ENCODE assay signal across 36 cellular contexts in the genomic region with DNA sequence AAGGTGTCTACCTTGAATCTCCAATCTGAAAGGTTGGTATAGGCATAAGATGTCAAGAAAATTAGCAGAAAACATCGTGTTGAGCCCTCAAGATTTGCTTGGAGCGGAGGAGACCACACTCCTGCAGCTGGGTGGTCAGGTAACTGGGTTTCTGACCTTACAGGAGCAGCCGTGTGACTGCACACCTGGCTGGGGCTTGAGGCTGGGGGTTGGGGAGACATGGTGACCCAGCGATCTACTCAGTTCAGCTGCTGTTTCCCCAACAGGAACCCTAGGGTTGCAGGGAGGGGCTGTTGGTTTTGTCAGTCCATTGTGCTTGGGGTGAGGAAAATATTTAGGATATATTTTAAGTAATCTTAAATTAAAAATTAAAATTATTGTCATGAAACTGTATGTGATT.
"Had no signal": no experiment of that assay in that cellular context is flagged by ENCODE, and none has a peak within 500 bp of the region (broad histone marks: within the 10 kb centered on the region; RNA-seq: fewer than 3 reads in every experiment).

No MANE protein-coding gene starts in this region.

- DNase-seq: activated B cell treated with CpG ODN at 0.5 μM for 24 hours; activated CD4-positive, alpha-beta memory T cell treated with anti-CD3 and anti-CD28 coated beads for 36 hours; activated CD4-positive, alpha-beta T cell treated with anti-CD3 and anti-CD28 coated beads for 4 hours; activated CD4-positive, alpha-beta T cell treated with anti-CD3 and anti-CD28 coated beads, Interleukin-2, amount 50 U/mL, for 1 hour; activated CD4-positive, alpha-beta T cell treated with anti-CD3 and anti-CD28 coated beads, Interleukin-2, amount 50 U/mL, for 4 hours; activated CD4-positive, CD25-positive, alpha-beta regulatory T cell treated with anti-CD3 and anti-CD28 coated beads, Interleukin-2, amount 50 U/mL, for 72 hours; activated CD8-positive, alpha-beta memory T cell treated with anti-CD3 and anti-CD28 coated beads, Interleukin-2, amount 50 U/mL, for 4 hours; activated CD8-positive, alpha-beta T cell treated with anti-CD3 and anti-CD28 coated beads for 36 hours; activated gamma-delta T cell; activated naive CD4-positive, alpha-beta T cell treated with anti-CD3 and anti-CD28 coated beads, Interleukin-2, amount 10 ng/mL, durations not matched to agents 7 days and 5 days; activated naive CD4-positive, alpha-beta T cell treated with Interleukin-2 at 50 U/mL for 16 hours; activated naive CD8-positive, alpha-beta T cell treated with anti-CD3 and anti-CD28 coated beads, Interleukin-2, amount 10 ng/mL, durations not matched to agents 7 days and 5 days; activated naive CD8-positive, alpha-beta T cell treated with anti-CD3 and anti-CD28 coated beads, Interleukin-2, amount 50 U/mL, for 24 hours; activated T-cell treated with anti-CD3 and anti-CD28 coated beads for 4 hours; activated T-cell treated with anti-CD3 and anti-CD28 coated beads, Interleukin-2, amount 50 U/mL, for 1 hour; activated T-cell treated with anti-CD3 and anti-CD28 coated beads, Interleukin-2, amount 50 U/mL, for 4 hours; activated T-cell treated with anti-CD3 and anti-CD28 coated beads, Interleukin-2, amount 50 U/mL, for 72 hours; amygdala; aorta; body of pancreas; brain microvascular endothelial cell; central memory CD4-positive, alpha-beta T cell; T-helper 1 cell; T-helper 2 cell; T-helper 9 cell had no signal

- H3K9me3 Mint-ChIP-seq: activated B cell treated with CpG ODN at 0.5 μM for 24 hours; activated CD4-positive, alpha-beta memory T cell treated with anti-CD3 and anti-CD28 coated beads for 36 hours; activated CD4-positive, alpha-beta T cell treated with anti-CD3 and anti-CD28 coated beads, Interleukin-2, amount 10 ng/mL, durations not matched to agents 24 days and 14 days; activated CD8-positive, alpha-beta T cell treated with anti-CD3 and anti-CD28 coated beads for 36 hours; activated naive CD4-positive, alpha-beta T cell treated with anti-CD3 and anti-CD28 coated beads, Interleukin-2, amount 10 ng/mL, durations not matched to agents 7 days and 5 days; activated naive CD4-positive, alpha-beta T cell treated with anti-CD3 and anti-CD28 coated beads, Interleukin-2, amount 50 U/mL, for 24 hours; activated naive CD8-positive, alpha-beta T cell treated with anti-CD3 and anti-CD28 coated beads, Interleukin-2, amount 50 U/mL, for 24 hours; activated T-cell treated with anti-CD3 and anti-CD28 coated beads, Interleukin-2, amount 50 U/mL, for 4 hours; activated T-cell treated with anti-CD3 and anti-CD28 coated beads, Interleukin-2, amount 50 U/mL, for 72 hours; activated T-helper 1 cell treated with anti-CD3 and anti-CD28 coated beads, Interleukin-12 subunit alpha, Interleukin-12 subunit beta, Interleukin-2, Interleukin-4 antibody, amounts not matched to agents 30 ng/mL and 10 ng/mL and 1 ng/mL, durations not matched to agents 14 hours and 24 hours and 36 hours; activated T-helper 17 cell treated with anti-CD3 and anti-CD28 coated beads, Interleukin-2, amount 50 U/mL, for 72 hours; T-helper 1 cell treated with Interleukin-12 subunit alpha and Interleukin-12 subunit beta and Interleukin-4 antibody, amounts not matched to agents 30 μg/mL and 1 μg/mL, for 36 hours; T-helper 2 cell treated with Interferon-gamma antibody and Interleukin-4, amounts not matched to agents 5 μg/mL and 100 μg/mL, for 36 hours had no signal

- H3K4me1 ChIP-seq: body of pancreas, breast epithelium had no signal

- H3K27me3 ChIP-seq: body of pancreas, brain microvascular endothelial cell, breast epithelium had no signal

- H3K27ac ChIP-seq: body of pancreas, brain microvascular endothelial cell, breast epithelium, VCaP had no signal

- H3K4me1 Mint-ChIP-seq: activated B cell treated with CpG ODN at 0.5 μM for 24 hours; activated CD4-positive, alpha-beta T cell treated with anti-CD3 and anti-CD28 coated beads, Interleukin-2, amount 10 ng/mL, durations not matched to agents 24 days and 14 days; activated naive CD4-positive, alpha-beta T cell treated with anti-CD3 and anti-CD28 coated beads, Interleukin-2, amount 50 U/mL, for 24 hours; activated naive CD8-positive, alpha-beta T cell treated with anti-CD3 and anti-CD28 coated beads, Interleukin-2, amount 50 U/mL, for 24 hours had no signal

- H3K9me3 ChIP-seq: body of pancreas, breast epithelium had no signal

- ATAC-seq: activated CD8-positive, alpha-beta T cell treated with anti-CD3 and anti-CD28 coated beads for 36 hours; activated naive CD8-positive, alpha-beta T cell treated with anti-CD3 and anti-CD28 coated beads, Interleukin-2, amount 50 U/mL, for 24 hours; activated T-cell treated with anti-CD3 and anti-CD28 coated beads, Interleukin-2, amount 50 U/mL, for 4 hours; activated T-cell treated with anti-CD3 and anti-CD28 coated beads, Interleukin-2, amount 50 U/mL, for 72 hours; activated T-helper 17 cell treated with anti-CD3 and anti-CD28 coated beads, Interleukin-2, amount 50 U/mL, for 72 hours; body of pancreas had no signal

- H3K36me3 Mint-ChIP-seq: activated CD4-positive, alpha-beta memory T cell treated with anti-CD3 and anti-CD28 coated beads for 36 hours; activated naive CD4-positive, alpha-beta T cell treated with anti-CD3 and anti-CD28 coated beads, Interleukin-2, amount 10 ng/mL, durations not matched to agents 7 days and 5 days; activated naive CD4-positive, alpha-beta T cell treated with anti-CD3 and anti-CD28 coated beads, Interleukin-2, amount 50 U/mL, for 24 hours had no signal

- FAIRE-seq: astrocyte, TTC549 had no signal

- H3K36me3 ChIP-seq: brain microvascular endothelial cell, breast epithelium had no signal

- H3K27ac Mint-ChIP-seq: activated B cell treated with CpG ODN at 0.5 μM for 24 hours; activated CD4-positive, alpha-beta memory T cell treated with anti-CD3 and anti-CD28 coated beads for 36 hours; activated CD4-positive, alpha-beta T cell treated with anti-CD3 and anti-CD28 coated beads, Interleukin-2, amount 10 ng/mL, durations not matched to agents 24 days and 14 days; activated CD8-positive, alpha-beta T cell treated with anti-CD3 and anti-CD28 coated beads for 36 hours; activated naive CD4-positive, alpha-beta T cell treated with anti-CD3 and anti-CD28 coated beads, Interleukin-2, amount 10 ng/mL, durations not matched to agents 7 days and 5 days; activated naive CD8-positive, alpha-beta T cell; activated naive CD8-positive, alpha-beta T cell treated with anti-CD3 and anti-CD28 coated beads, Interleukin-2, amount 10 ng/mL, durations not matched to agents 7 days and 5 days; activated naive CD8-positive, alpha-beta T cell treated with anti-CD3 and anti-CD28 coated beads, Interleukin-2, amount 50 U/mL, for 24 hours; activated T-cell treated with anti-CD3 and anti-CD28 coated beads, Interleukin-2, amount 50 U/mL, for 72 hours; activated T-helper 1 cell treated with anti-CD3 and anti-CD28 coated beads, Interleukin-12 subunit alpha, Interleukin-12 subunit beta, Interleukin-2, Interleukin-4 antibody, amounts not matched to agents 30 ng/mL and 10 ng/mL and 1 ng/mL, durations not matched to agents 14 hours and 24 hours and 36 hours; activated T-helper 17 cell treated with anti-CD3 and anti-CD28 coated beads, Interleukin-2, amount 50 U/mL, for 72 hours; T-helper 1 cell treated with Interleukin-12 subunit alpha and Interleukin-12 subunit beta and Interleukin-4 antibody, amounts not matched to agents 30 μg/mL and 1 μg/mL, for 36 hours; T-helper 2 cell treated with Interferon-gamma antibody and Interleukin-4, amounts not matched to agents 5 μg/mL and 100 μg/mL, for 36 hours had no signal

- H3K4me3 Mint-ChIP-seq: activated B cell treated with CpG ODN at 0.5 μM for 24 hours; activated CD4-positive, alpha-beta memory T cell treated with anti-CD3 and anti-CD28 coated beads for 36 hours; activated CD4-positive, alpha-beta T cell treated with anti-CD3 and anti-CD28 coated beads, Interleukin-2, amount 10 ng/mL, durations not matched to agents 24 days and 14 days; activated CD8-positive, alpha-beta T cell treated with anti-CD3 and anti-CD28 coated beads for 36 hours; activated naive CD4-positive, alpha-beta T cell treated with anti-CD3 and anti-CD28 coated beads, Interleukin-2, amount 10 ng/mL, durations not matched to agents 7 days and 5 days; activated naive CD4-positive, alpha-beta T cell treated with anti-CD3 and anti-CD28 coated beads, Interleukin-2, amount 50 U/mL, for 24 hours; activated naive CD8-positive, alpha-beta T cell; activated naive CD8-positive, alpha-beta T cell treated with anti-CD3 and anti-CD28 coated beads, Interleukin-2, amount 10 ng/mL, durations not matched to agents 7 days and 5 days; activated naive CD8-positive, alpha-beta T cell treated with anti-CD3 and anti-CD28 coated beads, Interleukin-2, amount 50 U/mL, for 24 hours; activated T-cell treated with anti-CD3 and anti-CD28 coated beads, Interleukin-2, amount 50 U/mL, for 4 hours; activated T-cell treated with anti-CD3 and anti-CD28 coated beads, Interleukin-2, amount 50 U/mL, for 72 hours; activated T-helper 1 cell treated with anti-CD3 and anti-CD28 coated beads, Interleukin-12 subunit alpha, Interleukin-12 subunit beta, Interleukin-2, Interleukin-4 antibody, amounts not matched to agents 30 ng/mL and 10 ng/mL and 1 ng/mL, durations not matched to agents 14 hours and 24 hours and 36 hours; activated T-helper 17 cell treated with anti-CD3 and anti-CD28 coated beads, Interleukin-2, amount 50 U/mL, for 72 hours; T-helper 1 cell treated with Interleukin-12 subunit alpha and Interleukin-12 subunit beta and Interleukin-4 antibody, amounts not matched to agents 30 μg/mL and 1 μg/mL, for 36 hours; T-helper 2 cell treated with Interferon-gamma antibody and Interleukin-4, amounts not matched to agents 5 μg/mL and 100 μg/mL, for 36 hours had no signal

- H3K4me3 ChIP-seq: body of pancreas, breast epithelium had no signal
